Comparison of ENCODE assay signal across 1 cellular context in the genomic region with DNA sequence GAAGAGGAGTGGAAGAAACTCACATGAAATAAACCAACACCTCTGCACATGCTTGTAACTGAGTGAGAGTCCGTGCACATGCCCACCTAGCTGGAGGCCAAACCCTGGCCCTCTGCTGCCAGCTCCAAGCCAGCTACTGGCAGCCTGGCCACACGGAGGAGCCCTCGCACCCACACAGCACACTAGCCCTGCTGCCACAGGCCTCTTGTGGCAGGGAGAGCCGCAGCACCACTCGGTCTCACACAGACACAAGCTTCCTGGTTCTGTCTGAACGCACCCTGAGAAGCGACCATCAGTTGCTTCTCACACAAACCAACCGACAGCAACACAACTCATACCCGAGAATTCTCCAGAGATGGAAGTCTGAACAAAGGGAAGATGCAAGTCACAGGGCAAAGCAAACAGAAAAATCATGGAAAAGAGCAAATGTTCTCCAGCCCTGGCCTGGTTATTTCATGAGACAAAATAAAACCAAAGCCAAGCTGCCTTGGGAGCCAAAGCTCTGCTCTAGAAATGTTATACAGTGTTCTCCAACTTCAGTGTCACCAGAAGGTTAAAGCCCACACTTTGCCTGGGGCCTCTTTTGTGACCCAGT.
A peak's percentile ranks its signal among the peaks of the same experiment; 100 is the strongest.
TF ChIP-seq lines count a peak whose summit lies in the region.

No MANE protein-coding gene starts in this region.

TF ChIP-seq in HepG2, 621 proteins besides CTCF, POLR2A, EP300 and RAD21 (continued from another document and continues in another):
- TF ChIP-seq, protein P1, sequence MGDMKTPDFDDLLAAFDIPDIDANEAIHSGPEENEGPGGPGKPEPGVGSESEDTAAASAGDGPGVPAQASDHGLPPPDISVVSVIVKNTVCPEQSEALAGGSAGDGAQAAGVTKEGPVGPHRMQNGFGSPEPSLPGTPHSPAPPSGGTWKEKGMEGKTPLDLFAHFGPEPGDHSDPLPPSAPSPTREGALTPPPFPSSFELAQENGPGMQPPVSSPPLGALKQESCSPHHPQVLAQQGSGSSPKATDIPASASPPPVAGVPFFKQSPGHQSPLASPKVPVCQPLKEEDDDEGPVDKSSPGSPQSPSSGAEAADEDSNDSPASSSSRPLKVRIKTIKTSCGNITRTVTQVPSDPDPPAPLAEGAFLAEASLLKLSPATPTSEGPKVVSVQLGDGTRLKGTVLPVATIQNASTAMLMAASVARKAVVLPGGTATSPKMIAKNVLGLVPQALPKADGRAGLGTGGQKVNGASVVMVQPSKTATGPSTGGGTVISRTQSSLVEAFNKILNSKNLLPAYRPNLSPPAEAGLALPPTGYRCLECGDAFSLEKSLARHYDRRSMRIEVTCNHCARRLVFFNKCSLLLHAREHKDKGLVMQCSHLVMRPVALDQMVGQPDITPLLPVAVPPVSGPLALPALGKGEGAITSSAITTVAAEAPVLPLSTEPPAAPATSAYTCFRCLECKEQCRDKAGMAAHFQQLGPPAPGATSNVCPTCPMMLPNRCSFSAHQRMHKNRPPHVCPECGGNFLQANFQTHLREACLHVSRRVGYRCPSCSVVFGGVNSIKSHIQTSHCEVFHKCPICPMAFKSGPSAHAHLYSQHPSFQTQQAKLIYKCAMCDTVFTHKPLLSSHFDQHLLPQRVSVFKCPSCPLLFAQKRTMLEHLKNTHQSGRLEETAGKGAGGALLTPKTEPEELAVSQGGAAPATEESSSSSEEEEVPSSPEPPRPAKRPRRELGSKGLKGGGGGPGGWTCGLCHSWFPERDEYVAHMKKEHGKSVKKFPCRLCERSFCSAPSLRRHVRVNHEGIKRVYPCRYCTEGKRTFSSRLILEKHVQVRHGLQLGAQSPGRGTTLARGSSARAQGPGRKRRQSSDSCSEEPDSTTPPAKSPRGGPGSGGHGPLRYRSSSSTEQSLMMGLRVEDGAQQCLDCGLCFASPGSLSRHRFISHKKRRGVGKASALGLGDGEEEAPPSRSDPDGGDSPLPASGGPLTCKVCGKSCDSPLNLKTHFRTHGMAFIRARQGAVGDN (CRISPR knock-in tag; IDR thresholded peaks at IDR 0.05): peak; percentile 59
- TF ChIP-seq CBX1 (IDR thresholded peaks at IDR 0.05; ENCODE audit: low read depth) (no peak), HMG20B (CRISPR knock-in tag; conservative IDR thresholded peaks at IDR 0.05) (no peak), ZNF331 (CRISPR knock-in tag; IDR thresholded peaks at IDR 0.05) (peak; percentile 32; the same call in 1 of the 2 replicates), ZSCAN31 (CRISPR knock-in tag; IDR thresholded peaks at IDR 0.05; ENCODE audit: low read depth) (peak; percentile 72; the same call in 1 of the 2 replicates), GATAD1 (CRISPR knock-in tag; IDR thresholded peaks at IDR 0.05) (0 out of 2 replicates have a peak, but pooled peaks have one; percentile 12), ZNF619 (CRISPR knock-in tag; IDR thresholded peaks at IDR 0.05) (0 out of 2 replicates have a peak, but pooled peaks have one; percentile 71), THAP11 (CRISPR knock-in tag; IDR thresholded peaks at IDR 0.05) (0 out of 2 replicates have a peak, but pooled peaks have one; percentile 29), ZNF724P (CRISPR knock-in tag; IDR thresholded peaks at IDR 0.05; ENCODE audit: borderline replicate concordance) (no peak), SALL1 (CRISPR knock-in tag; IDR thresholded peaks at IDR 0.05) (peak; percentile 28; the same call in 1 of the 2 replicates), IRF2 (CRISPR knock-in tag; IDR thresholded peaks at IDR 0.05) (0 out of 2 replicates have a peak, but pooled peaks have one; percentile 23), ZFY (CRISPR knock-in tag; IDR thresholded peaks at IDR 0.05) (peak; percentile 61), MIER3 (CRISPR knock-in tag; IDR thresholded peaks at IDR 0.05; ENCODE audit: borderline replicate concordance) (peak; percentile 28; the same call in 1 of the 2 replicates), SRSF1 (optimal IDR thresholded peaks at IDR 0.05; ENCODE audit: low read depth, low read length) (no peak), ZNF768 (CRISPR knock-in tag; IDR thresholded peaks at IDR 0.05) (peak; percentile 29; the same call in 1 of the 2 replicates), FOXA3 (CRISPR knock-in tag; IDR thresholded peaks at IDR 0.05) (0 out of 2 replicates have a peak, but pooled peaks have one; percentile 20), RNF2 (conservative IDR thresholded peaks at IDR 0.05; ENCODE audit: low read depth) (peak; percentile 56; the same call in 1 of the 2 replicates), TBX2 (CRISPR knock-in tag; IDR thresholded peaks at IDR 0.05; ENCODE audit: borderline replicate concordance) (peak; percentile 31; the same call in 1 of the 2 replicates), KAT8 (CRISPR knock-in tag; IDR thresholded peaks at IDR 0.05) (peak; percentile 40; the same call in 1 of the 2 replicates), SALL2 (CRISPR knock-in tag; IDR thresholded peaks at IDR 0.05) (no peak), SMC3 (IDR thresholded peaks at IDR 0.05; ENCODE audit: low read length) (peak; percentile 46; the same call in 1 of the 2 replicates), NR1H2 (CRISPR knock-in tag; IDR thresholded peaks at IDR 0.05; ENCODE audit: borderline replicate concordance, low read depth) (no peak), ZMYM4 (CRISPR knock-in tag; IDR thresholded peaks at IDR 0.05) (peak; percentile 55; the same call in 1 of the 2 replicates), ZNF552 (CRISPR knock-in tag; IDR thresholded peaks at IDR 0.05; ENCODE audit: borderline replicate concordance) (no peak), ZNF251 (CRISPR knock-in tag; IDR thresholded peaks at IDR 0.05) (no peak), ADNP (CRISPR knock-in tag; IDR thresholded peaks at IDR 0.05) (no peak), ZNF792 (CRISPR knock-in tag; IDR thresholded peaks at IDR 0.05) (0 out of 2 replicates have a peak, but pooled peaks have one; percentile 40), MTA1 (CRISPR knock-in tag; IDR thresholded peaks at IDR 0.05; ENCODE audit: borderline replicate concordance) (0 out of 2 replicates have a peak, but pooled peaks have one; percentile 21), REPIN1 (CRISPR knock-in tag; IDR thresholded peaks at IDR 0.05; ENCODE audit: borderline replicate concordance, low read depth) (0 out of 2 replicates have a peak, but pooled peaks have one; percentile 27), POGZ (CRISPR knock-in tag; IDR thresholded peaks at IDR 0.05) (peak; percentile 57; the same call in 1 of the 2 replicates), ELF3 (CRISPR knock-in tag; IDR thresholded peaks at IDR 0.05) (peak; percentile 63; the same call in 1 of the 2 replicates), ELF1 (CRISPR knock-in tag; IDR thresholded peaks at IDR 0.05) (peak; percentile 57; the same call in 1 of the 2 replicates), ZFX (CRISPR knock-in tag; IDR thresholded peaks at IDR 0.05; ENCODE audit: low read depth) (peak; percentile 70), HNRNPL (IDR thresholded peaks at IDR 0.05; ENCODE audit: low read depth, low read length) (peak; percentile 78), FOXC1 (CRISPR knock-in tag; IDR thresholded peaks at IDR 0.05; ENCODE audit: borderline replicate concordance) (0 out of 2 replicates have a peak, but pooled peaks have one; percentile 37)
- TF ChIP-seq, protein P2, sequence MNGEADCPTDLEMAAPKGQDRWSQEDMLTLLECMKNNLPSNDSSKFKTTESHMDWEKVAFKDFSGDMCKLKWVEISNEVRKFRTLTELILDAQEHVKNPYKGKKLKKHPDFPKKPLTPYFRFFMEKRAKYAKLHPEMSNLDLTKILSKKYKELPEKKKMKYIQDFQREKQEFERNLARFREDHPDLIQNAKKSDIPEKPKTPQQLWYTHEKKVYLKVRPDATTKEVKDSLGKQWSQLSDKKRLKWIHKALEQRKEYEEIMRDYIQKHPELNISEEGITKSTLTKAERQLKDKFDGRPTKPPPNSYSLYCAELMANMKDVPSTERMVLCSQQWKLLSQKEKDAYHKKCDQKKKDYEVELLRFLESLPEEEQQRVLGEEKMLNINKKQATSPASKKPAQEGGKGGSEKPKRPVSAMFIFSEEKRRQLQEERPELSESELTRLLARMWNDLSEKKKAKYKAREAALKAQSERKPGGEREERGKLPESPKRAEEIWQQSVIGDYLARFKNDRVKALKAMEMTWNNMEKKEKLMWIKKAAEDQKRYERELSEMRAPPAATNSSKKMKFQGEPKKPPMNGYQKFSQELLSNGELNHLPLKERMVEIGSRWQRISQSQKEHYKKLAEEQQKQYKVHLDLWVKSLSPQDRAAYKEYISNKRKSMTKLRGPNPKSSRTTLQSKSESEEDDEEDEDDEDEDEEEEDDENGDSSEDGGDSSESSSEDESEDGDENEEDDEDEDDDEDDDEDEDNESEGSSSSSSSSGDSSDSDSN (CRISPR knock-in tag; IDR thresholded peaks at IDR 0.05): 0 out of 2 replicates have a peak, but pooled peaks have one; percentile 36
- TF ChIP-seq, protein P3, sequence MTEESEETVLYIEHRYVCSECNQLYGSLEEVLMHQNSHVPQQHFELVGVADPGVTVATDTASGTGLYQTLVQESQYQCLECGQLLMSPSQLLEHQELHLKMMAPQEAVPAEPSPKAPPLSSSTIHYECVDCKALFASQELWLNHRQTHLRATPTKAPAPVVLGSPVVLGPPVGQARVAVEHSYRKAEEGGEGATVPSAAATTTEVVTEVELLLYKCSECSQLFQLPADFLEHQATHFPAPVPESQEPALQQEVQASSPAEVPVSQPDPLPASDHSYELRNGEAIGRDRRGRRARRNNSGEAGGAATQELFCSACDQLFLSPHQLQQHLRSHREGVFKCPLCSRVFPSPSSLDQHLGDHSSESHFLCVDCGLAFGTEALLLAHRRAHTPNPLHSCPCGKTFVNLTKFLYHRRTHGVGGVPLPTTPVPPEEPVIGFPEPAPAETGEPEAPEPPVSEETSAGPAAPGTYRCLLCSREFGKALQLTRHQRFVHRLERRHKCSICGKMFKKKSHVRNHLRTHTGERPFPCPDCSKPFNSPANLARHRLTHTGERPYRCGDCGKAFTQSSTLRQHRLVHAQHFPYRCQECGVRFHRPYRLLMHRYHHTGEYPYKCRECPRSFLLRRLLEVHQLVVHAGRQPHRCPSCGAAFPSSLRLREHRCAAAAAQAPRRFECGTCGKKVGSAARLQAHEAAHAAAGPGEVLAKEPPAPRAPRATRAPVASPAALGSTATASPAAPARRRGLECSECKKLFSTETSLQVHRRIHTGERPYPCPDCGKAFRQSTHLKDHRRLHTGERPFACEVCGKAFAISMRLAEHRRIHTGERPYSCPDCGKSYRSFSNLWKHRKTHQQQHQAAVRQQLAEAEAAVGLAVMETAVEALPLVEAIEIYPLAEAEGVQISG (CRISPR knock-in tag; IDR thresholded peaks at IDR 0.05): peak; percentile 79
- TF ChIP-seq, protein P4, sequence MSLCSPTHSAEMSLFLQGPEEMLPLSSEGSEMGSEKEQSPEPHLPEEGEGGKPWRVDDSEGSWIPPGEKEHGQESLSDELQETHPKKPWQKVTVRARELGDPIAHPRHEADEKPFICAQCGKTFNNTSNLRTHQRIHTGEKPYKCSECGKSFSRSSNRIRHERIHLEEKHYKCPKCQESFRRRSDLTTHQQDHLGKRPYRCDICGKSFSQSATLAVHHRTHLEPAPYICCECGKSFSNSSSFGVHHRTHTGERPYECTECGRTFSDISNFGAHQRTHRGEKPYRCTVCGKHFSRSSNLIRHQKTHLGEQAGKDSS (CRISPR knock-in tag; IDR thresholded peaks at IDR 0.05; ENCODE audit: borderline replicate concordance, low read depth): peak; percentile 64; the same call in 1 of the 2 replicates
- TF ChIP-seq, protein P5, sequence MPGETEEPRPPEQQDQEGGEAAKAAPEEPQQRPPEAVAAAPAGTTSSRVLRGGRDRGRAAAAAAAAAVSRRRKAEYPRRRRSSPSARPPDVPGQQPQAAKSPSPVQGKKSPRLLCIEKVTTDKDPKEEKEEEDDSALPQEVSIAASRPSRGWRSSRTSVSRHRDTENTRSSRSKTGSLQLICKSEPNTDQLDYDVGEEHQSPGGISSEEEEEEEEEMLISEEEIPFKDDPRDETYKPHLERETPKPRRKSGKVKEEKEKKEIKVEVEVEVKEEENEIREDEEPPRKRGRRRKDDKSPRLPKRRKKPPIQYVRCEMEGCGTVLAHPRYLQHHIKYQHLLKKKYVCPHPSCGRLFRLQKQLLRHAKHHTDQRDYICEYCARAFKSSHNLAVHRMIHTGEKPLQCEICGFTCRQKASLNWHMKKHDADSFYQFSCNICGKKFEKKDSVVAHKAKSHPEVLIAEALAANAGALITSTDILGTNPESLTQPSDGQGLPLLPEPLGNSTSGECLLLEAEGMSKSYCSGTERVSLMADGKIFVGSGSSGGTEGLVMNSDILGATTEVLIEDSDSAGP (CRISPR knock-in tag; IDR thresholded peaks at IDR 0.05; ENCODE audit: borderline replicate concordance): peak; percentile 43; the same call in 1 of the 2 replicates
- TF ChIP-seq, protein P6, sequence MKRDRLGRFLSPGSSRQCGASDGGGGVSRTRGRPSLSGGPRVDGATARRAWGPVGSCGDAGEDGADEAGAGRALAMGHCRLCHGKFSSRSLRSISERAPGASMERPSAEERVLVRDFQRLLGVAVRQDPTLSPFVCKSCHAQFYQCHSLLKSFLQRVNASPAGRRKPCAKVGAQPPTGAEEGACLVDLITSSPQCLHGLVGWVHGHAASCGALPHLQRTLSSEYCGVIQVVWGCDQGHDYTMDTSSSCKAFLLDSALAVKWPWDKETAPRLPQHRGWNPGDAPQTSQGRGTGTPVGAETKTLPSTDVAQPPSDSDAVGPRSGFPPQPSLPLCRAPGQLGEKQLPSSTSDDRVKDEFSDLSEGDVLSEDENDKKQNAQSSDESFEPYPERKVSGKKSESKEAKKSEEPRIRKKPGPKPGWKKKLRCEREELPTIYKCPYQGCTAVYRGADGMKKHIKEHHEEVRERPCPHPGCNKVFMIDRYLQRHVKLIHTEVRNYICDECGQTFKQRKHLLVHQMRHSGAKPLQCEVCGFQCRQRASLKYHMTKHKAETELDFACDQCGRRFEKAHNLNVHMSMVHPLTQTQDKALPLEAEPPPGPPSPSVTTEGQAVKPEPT (CRISPR knock-in tag; IDR thresholded peaks at IDR 0.05; ENCODE audit: low read depth): no peak
- TF ChIP-seq, protein P7, sequence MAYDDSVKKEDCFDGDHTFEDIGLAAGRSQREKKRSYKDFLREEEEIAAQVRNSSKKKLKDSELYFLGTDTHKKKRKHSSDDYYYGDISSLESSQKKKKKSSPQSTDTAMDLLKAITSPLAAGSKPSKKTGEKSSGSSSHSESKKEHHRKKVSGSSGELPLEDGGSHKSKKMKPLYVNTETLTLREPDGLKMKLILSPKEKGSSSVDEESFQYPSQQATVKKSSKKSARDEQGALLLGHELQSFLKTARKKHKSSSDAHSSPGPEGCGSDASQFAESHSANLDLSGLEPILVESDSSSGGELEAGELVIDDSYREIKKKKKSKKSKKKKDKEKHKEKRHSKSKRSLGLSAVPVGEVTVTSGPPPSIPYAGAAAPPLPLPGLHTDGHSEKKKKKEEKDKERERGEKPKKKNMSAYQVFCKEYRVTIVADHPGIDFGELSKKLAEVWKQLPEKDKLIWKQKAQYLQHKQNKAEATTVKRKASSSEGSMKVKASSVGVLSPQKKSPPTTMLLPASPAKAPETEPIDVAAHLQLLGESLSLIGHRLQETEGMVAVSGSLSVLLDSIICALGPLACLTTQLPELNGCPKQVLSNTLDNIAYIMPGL (CRISPR knock-in tag; IDR thresholded peaks at IDR 0.05; ENCODE audit: borderline replicate concordance in 1 of 2, low read depth in 1 of 2): peak; percentile 68 to 85
- TF ChIP-seq, protein P8, sequence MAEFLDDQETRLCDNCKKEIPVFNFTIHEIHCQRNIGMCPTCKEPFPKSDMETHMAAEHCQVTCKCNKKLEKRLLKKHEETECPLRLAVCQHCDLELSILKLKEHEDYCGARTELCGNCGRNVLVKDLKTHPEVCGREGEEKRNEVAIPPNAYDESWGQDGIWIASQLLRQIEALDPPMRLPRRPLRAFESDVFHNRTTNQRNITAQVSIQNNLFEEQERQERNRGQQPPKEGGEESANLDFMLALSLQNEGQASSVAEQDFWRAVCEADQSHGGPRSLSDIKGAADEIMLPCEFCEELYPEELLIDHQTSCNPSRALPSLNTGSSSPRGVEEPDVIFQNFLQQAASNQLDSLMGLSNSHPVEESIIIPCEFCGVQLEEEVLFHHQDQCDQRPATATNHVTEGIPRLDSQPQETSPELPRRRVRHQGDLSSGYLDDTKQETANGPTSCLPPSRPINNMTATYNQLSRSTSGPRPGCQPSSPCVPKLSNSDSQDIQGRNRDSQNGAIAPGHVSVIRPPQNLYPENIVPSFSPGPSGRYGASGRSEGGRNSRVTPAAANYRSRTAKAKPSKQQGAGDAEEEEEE (CRISPR knock-in tag; IDR thresholded peaks at IDR 0.05; ENCODE audit: borderline replicate concordance): no peak
